ENCODE assay signal across 13 cellular contexts in genomic region chr3:16288664-16289063, GRCh38. TPM values are rescaled to one million over a fixed set of nuclear protein-coding genes. Genes with fewer than 3 reads are reported as not detected.
DNase-seq lines count a peak whose midpoint lies in the region; ATAC-seq, FAIRE-seq and TF ChIP-seq lines count a peak whose summit lies in the region.
"Had no signal": no experiment of that assay in that cellular context is flagged by ENCODE, and none has a peak within 500 bp of the region (broad histone marks: within the 10 kb centered on the region; RNA-seq: fewer than 3 reads in every experiment).

No MANE protein-coding gene starts in this region.

- no peaks in the 10 kb centered on the region for H3K27me3 Mint-ChIP-seq in activated CD8-positive, alpha-beta memory T cell treated with anti-CD3 and anti-CD28 coated beads, Interleukin-2, amount 10 ng/mL, durations not matched to agents 7 days and 5 days
- H3K27me3 Mint-ChIP-seq: type B pancreatic cell had no signal

- no peak overlapping the region for H3K4me3 ChIP-seq in subcutaneous abdominal adipose tissue (ENCODE audit: low read depth in 1 of 5, low read length in 5 of 5)
- no peak overlapping the region for H3K4me3 ChIP-seq in tibial nerve

- no peak for TF ChIP-seq CTCF in tibial nerve (IDR thresholded peaks at IDR 0.05)

- H3K36me3 Mint-ChIP-seq in activated CD8-positive, alpha-beta memory T cell treated with anti-CD3 and anti-CD28 coated beads, Interleukin-2, amount 10 ng/mL, durations not matched to agents 7 days and 5 days, result peaks cover 73% of the 10 kb centered on the region

- H3K9me3 Mint-ChIP-seq in activated CD8-positive, alpha-beta memory T cell treated with anti-CD3 and anti-CD28 coated beads, Interleukin-2, amount 10 ng/mL, durations not matched to agents 7 days and 5 days (ENCODE audit: low read depth), result peaks cover 9% of the 10 kb centered on the region
- H3K9me3 Mint-ChIP-seq: type B pancreatic cell had no signal

- peaks cover 6 to 51% (median 39%) of the 10 kb centered on the region in 5 donors for H3K4me1 ChIP-seq in subcutaneous abdominal adipose tissue (ENCODE audit: control insufficient read depth in 5 of 5, insufficient read depth in 5 of 5, low read length in 5 of 5)
- peaks cover 0 to 34% (median 9%) of the 10 kb centered on the region in 4 donors for H3K4me1 ChIP-seq in tibial nerve
- H3K4me1 ChIP-seq: breast epithelium had no signal

- peaks cover 0 to 3% (median 2%) of the 10 kb centered on the region in 5 donors for H3K36me3 ChIP-seq in subcutaneous abdominal adipose tissue (ENCODE audit: control insufficient read depth in 5 of 5, insufficient read depth in 5 of 5, low read length in 5 of 5)
- H3K36me3 ChIP-seq in tibial nerve, result peaks cover 0 to 36% (median 0%) of the 10 kb centered on the region in 3 donors
- H3K36me3 ChIP-seq: breast epithelium had no signal

- CTCF ChIA-PET in activated CD8-positive, alpha-beta memory T cell treated with anti-CD3 and anti-CD28 coated beads, Interleukin-2, amount 10 ng/mL, durations not matched to agents 7 days and 5 days (lab: Charles Lee), result interaction anchor here (1.1 to 5.7 kb wide), 14 partner anchors 14 to 265 kb away, joined by 3 to 134 read pairs (median 6); partner anchors contain the start of genes DPH3 and OXNAD1

- peaks cover 70% of the 10 kb centered on the region for H3K4me1 Mint-ChIP-seq in activated CD8-positive, alpha-beta memory T cell treated with anti-CD3 and anti-CD28 coated beads, Interleukin-2, amount 10 ng/mL, durations not matched to agents 7 days and 5 days
- H3K4me1 Mint-ChIP-seq: mesothelial cell of epicardium had no signal

- peak; percentile 13 for ATAC-seq in activated CD8-positive, alpha-beta memory T cell treated with anti-CD3 and anti-CD28 coated beads, Interleukin-2, amount 10 ng/mL, durations not matched to agents 7 days and 5 days
- no peak for ATAC-seq in GM21423 (IDR thresholded peaks at IDR 0.05; ENCODE audit: unreplicated experiment)

- H3K27ac Mint-ChIP-seq in activated CD8-positive, alpha-beta memory T cell treated with anti-CD3 and anti-CD28 coated beads, Interleukin-2, amount 10 ng/mL, durations not matched to agents 7 days and 5 days, result peak overlapping the region; percentile 96
- H3K27ac Mint-ChIP-seq: mesothelial cell of epicardium, type B pancreatic cell had no signal

- H3K9me3 ChIP-seq in subcutaneous abdominal adipose tissue (ENCODE audit: control insufficient read depth in 5 of 5, low read length in 5 of 5), result peaks cover 0 to 3% (median 0%) of the 10 kb centered on the region in 5 donors
- H3K9me3 ChIP-seq in tibial nerve, result no peaks in the 10 kb centered on the region
- H3K9me3 ChIP-seq: breast epithelium had no signal

- no peak for TF ChIP-seq EP300 in tibial nerve (IDR thresholded peaks at IDR 0.05)

- peak overlapping the region in 2 of 5 donors; percentile 6 to 44 for H3K9ac ChIP-seq in subcutaneous abdominal adipose tissue (ENCODE audit: low read length in 5 of 5)

- no peak for TF ChIP-seq POLR2A in tibial nerve (IDR thresholded peaks at IDR 0.05)

- DNase-seq in activated CD8-positive, alpha-beta memory T cell treated with anti-CD3 and anti-CD28 coated beads, Interleukin-2, amount 10 ng/mL, durations not matched to agents 7 days and 5 days, result no peak
- no peak for DNase-seq in activated CD8-positive, alpha-beta memory T cell treated with anti-CD3 and anti-CD28 coated beads, Interleukin-2, amount 50 U/mL, for 4 hours
- no peak for DNase-seq in frontal cortex (ENCODE audit: low spot score in 2 of 2)
- no peak for DNase-seq in tibial nerve (ENCODE audit: low spot score in 2 of 2)
- DNase-seq: GOT3 had no signal

- H3K27me3 ChIP-seq in layer of hippocampus (ENCODE audit: control insufficient read depth, insufficient read depth, low read length), result no peaks in the 10 kb centered on the region
- no peaks in the 10 kb centered on the region for H3K27me3 ChIP-seq in subcutaneous abdominal adipose tissue (ENCODE audit: control insufficient read depth in 5 of 5, insufficient read depth in 4 of 5, low read length in 5 of 5)
- H3K27me3 ChIP-seq in tibial nerve, result no peaks in the 10 kb centered on the region
- H3K27me3 ChIP-seq: breast epithelium had no signal

- H3K27ac ChIP-seq in angular gyrus (ENCODE audit: low read depth, low read length) (peak overlapping the region; percentile 51), layer of hippocampus (ENCODE audit: low read depth, low read length) (peak overlapping the region; percentile 35), subcutaneous abdominal adipose tissue (ENCODE audit: low read depth, low read length) (peak overlapping the region; percentile 18), tibial nerve (peak overlapping the region in 1 of 4 donors; percentile 30)
- H3K27ac ChIP-seq: breast epithelium had no signal

- H3K4me3 Mint-ChIP-seq in activated CD8-positive, alpha-beta memory T cell treated with anti-CD3 and anti-CD28 coated beads, Interleukin-2, amount 10 ng/mL, durations not matched to agents 7 days and 5 days, result peak overlapping the region; percentile 90
- H3K4me3 Mint-ChIP-seq: mesothelial cell of epicardium, type B pancreatic cell had no signal

- FAIRE-seq in frontal cortex (lab: Jason Lieb, UNC), result no peak
- FAIRE-seq: endothelial cell of umbilical vein had no signal

- WGBS in tibial nerve, 2 donors, result 73 to 75% methylated on average over 1 of the region's 1 CpG

RNA-seq across cellular contexts. Expression of gene OXNAD1, which starts 23.7 kb away (rescaled TPM):
- 10 to 100 TPM; 44.9 to 47.4 TPM for total RNA-seq in activated CD8-positive, alpha-beta memory T cell treated with anti-CD3 and anti-CD28 coated beads, Interleukin-2, amount 10 ng/mL, durations not matched to agents 7 days and 5 days
- total RNA-seq in frontal cortex, result 15.5 TPM
- 10 to 100 TPM; 11.4 to 14.9 (median 13.1) TPM for total RNA-seq in tibial nerve

RNA-seq across cellular contexts. Expression of gene DPH3, which starts 23.9 kb away (rescaled TPM):
- total RNA-seq in activated CD8-positive, alpha-beta memory T cell treated with anti-CD3 and anti-CD28 coated beads, Interleukin-2, amount 10 ng/mL, durations not matched to agents 7 days and 5 days, result 10 to 100 TPM; 13.9 to 23.8 TPM
- total RNA-seq in frontal cortex (20.4 TPM), tibial nerve (10 to 100 TPM; 11.4 to 20.5 (median 19.1) TPM)
